Comparison of ENCODE assay signal across 32 cellular contexts in the genomic region with DNA sequence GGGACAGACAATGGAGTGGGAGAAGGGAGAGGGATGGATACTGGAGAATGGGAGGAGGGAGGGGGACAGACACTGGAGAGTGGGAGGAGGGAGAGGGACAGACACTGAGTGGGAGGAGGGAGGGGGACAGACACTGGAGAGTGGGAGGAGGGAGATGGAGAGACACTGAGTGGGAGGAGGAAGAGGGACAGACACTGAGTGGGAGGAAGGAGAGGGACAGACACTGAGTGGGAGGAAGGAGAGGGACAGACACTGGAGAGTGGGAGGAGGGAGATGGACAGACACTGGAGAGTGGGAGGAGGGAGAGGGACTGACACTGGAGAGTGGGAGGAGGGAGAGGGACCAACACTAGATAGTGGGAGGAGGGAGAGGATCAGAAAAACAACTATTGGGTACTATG.
"Had no signal": no experiment of that assay in that cellular context is flagged by ENCODE, and none has a peak within 500 bp of the region (broad histone marks: within the 10 kb centered on the region; RNA-seq: fewer than 3 reads in every experiment).

No MANE protein-coding gene starts in this region.

- H3K27me3 Mint-ChIP-seq: naive B cell; naive thymus-derived CD8-positive, alpha-beta T cell; natural killer cell treated with Interleukin-12 subunit alpha and Interleukin-12 subunit beta and Interleukin-15 and Interleukin-18, amount 100 ng/mL, for 72 hours; progenitor cell of endocrine pancreas; stimulated activated naive CD8-positive, alpha-beta T cell treated with anti-CD3 and anti-CD28 coated beads, Interleukin-15, amount 100 ng/mL, for 72 hours; type B pancreatic cell had no signal

- H3K9ac ChIP-seq: parathyroid adenoma had no signal

- H3K4me1 ChIP-seq: parathyroid adenoma, psoas muscle, spleen, suprapubic skin, testis, tibial artery, transverse colon, upper lobe of right lung, uterus had no signal

- H3K4me3 ChIP-seq: ovary, psoas muscle, skin epidermis, smooth muscle cell, spleen, suprapubic skin, testis, tibial artery, transverse colon, upper lobe of right lung, uterus had no signal

- H3K27me3 ChIP-seq: ovary, spleen, suprapubic skin, testis, tibial artery, transverse colon, upper lobe of right lung, uterus had no signal

- H3K27ac Mint-ChIP-seq: natural killer cell treated with Interleukin-12 subunit alpha and Interleukin-12 subunit beta and Interleukin-15 and Interleukin-18, amount 100 ng/mL, for 72 hours; nephron progenitor cell; progenitor cell of endocrine pancreas; type B pancreatic cell had no signal

- H3K36me3 Mint-ChIP-seq: type B pancreatic cell had no signal

- H3K9me3 Mint-ChIP-seq: natural killer cell treated with Interleukin-12 subunit alpha and Interleukin-12 subunit beta and Interleukin-15 and Interleukin-18, amount 100 ng/mL, for 72 hours; neural crest cell; stimulated activated naive CD8-positive, alpha-beta T cell treated with anti-CD3 and anti-CD28 coated beads, Interleukin-15, amount 100 ng/mL, for 72 hours had no signal

- H3K36me3 ChIP-seq: ovary, spleen, suprapubic skin, tibial artery, transverse colon, upper lobe of right lung, uterus had no signal

- H3K4me1 Mint-ChIP-seq: naive thymus-derived CD8-positive, alpha-beta T cell; nephron progenitor cell; neural crest cell; stimulated activated naive CD8-positive, alpha-beta T cell treated with anti-CD3 and anti-CD28 coated beads, Interleukin-15, amount 100 ng/mL, for 72 hours had no signal

- H3K27ac ChIP-seq: ovary, parathyroid adenoma, psoas muscle, skin epidermis, spleen, suprapubic skin, testis, tibial artery, transverse colon, upper lobe of right lung, uterus had no signal

- H3K79me2 ChIP-seq: parathyroid adenoma had no signal

- H3K9me3 ChIP-seq: ovary, suprapubic skin, testis, tibial artery, transverse colon, upper lobe of right lung, uterus had no signal

- ATAC-seq: naive thymus-derived CD8-positive, alpha-beta T cell; natural killer cell treated with Interleukin-12 subunit alpha and Interleukin-12 subunit beta and Interleukin-15 and Interleukin-18, amount 100 ng/mL, for 72 hours; psoas muscle; right cardiac atrium; sciatic nerve; stimulated activated naive CD8-positive, alpha-beta T cell treated with anti-CD3 and anti-CD28 coated beads, Interleukin-15, amount 100 ng/mL, for 72 hours; stimulated activated naive CD8-positive, alpha-beta T cell treated with anti-CD3 and anti-CD28 coated beads, Interleukin-15, Interleukin-2, amounts not matched to agents 100 U/mL and 50 U/mL, for 24 hours; upper lobe of right lung had no signal

- H3K4me2 ChIP-seq: smooth muscle cell had no signal

- H2AFZ ChIP-seq: parathyroid adenoma had no signal

- H3K4me3 Mint-ChIP-seq: naive B cell; naive thymus-derived CD8-positive, alpha-beta T cell; natural killer cell treated with Interleukin-12 subunit alpha and Interleukin-12 subunit beta and Interleukin-15 and Interleukin-18, amount 100 ng/mL, for 72 hours; nephron progenitor cell; neural crest cell; stimulated activated naive CD8-positive, alpha-beta T cell treated with anti-CD3 and anti-CD28 coated beads, Interleukin-15, amount 100 ng/mL, for 72 hours; type B pancreatic cell had no signal

- DNase-seq: naive B cell; naive thymus-derived CD8-positive, alpha-beta T cell; nephron progenitor cell; occipital lobe; ovary; posterior cingulate gyrus; psoas muscle; right cardiac atrium; spleen; stimulated activated CD4-positive, alpha-beta T cell treated with anti-CD3 and anti-CD28 coated beads, Interleukin-12 subunit alpha, Interleukin-12 subunit beta, amount 100 ng/mL, for 4 hours; stimulated activated CD4-positive, alpha-beta T cell treated with anti-CD3 and anti-CD28 coated beads, Interleukin-1b, Interleukin-23, amount 100 ng/mL, for 48 hours; stimulated activated CD4-positive, alpha-beta T cell treated with anti-CD3 and anti-CD28 coated beads, Interleukin-4, amount 100 ng/mL, for 1 hour; stimulated activated CD4-positive, alpha-beta T cell treated with anti-CD3 and anti-CD28 coated beads, Interleukin-4, amount 100 ng/mL, for 4 hours; stimulated activated CD8-positive, alpha-beta memory T cell treated with anti-CD3 and anti-CD28 coated beads, Interleukin-4, amount 100 ng/mL, for 48 hours; stimulated activated naive CD4-positive, alpha-beta T cell; stimulated activated naive CD8-positive, alpha-beta T cell treated with anti-CD3 and anti-CD28 coated beads, Interleukin-15, amount 100 ng/mL, for 72 hours; stimulated activated naive CD8-positive, alpha-beta T cell treated with anti-CD3 and anti-CD28 coated beads, Interleukin-15, Interleukin-2, amounts not matched to agents 100 U/mL and 50 U/mL, for 24 hours; substantia nigra; testis; tibial artery; transverse colon; upper lobe of right lung; uterus had no signal
